ENCODE assay signal across 1 cellular context in the genomic region with DNA sequence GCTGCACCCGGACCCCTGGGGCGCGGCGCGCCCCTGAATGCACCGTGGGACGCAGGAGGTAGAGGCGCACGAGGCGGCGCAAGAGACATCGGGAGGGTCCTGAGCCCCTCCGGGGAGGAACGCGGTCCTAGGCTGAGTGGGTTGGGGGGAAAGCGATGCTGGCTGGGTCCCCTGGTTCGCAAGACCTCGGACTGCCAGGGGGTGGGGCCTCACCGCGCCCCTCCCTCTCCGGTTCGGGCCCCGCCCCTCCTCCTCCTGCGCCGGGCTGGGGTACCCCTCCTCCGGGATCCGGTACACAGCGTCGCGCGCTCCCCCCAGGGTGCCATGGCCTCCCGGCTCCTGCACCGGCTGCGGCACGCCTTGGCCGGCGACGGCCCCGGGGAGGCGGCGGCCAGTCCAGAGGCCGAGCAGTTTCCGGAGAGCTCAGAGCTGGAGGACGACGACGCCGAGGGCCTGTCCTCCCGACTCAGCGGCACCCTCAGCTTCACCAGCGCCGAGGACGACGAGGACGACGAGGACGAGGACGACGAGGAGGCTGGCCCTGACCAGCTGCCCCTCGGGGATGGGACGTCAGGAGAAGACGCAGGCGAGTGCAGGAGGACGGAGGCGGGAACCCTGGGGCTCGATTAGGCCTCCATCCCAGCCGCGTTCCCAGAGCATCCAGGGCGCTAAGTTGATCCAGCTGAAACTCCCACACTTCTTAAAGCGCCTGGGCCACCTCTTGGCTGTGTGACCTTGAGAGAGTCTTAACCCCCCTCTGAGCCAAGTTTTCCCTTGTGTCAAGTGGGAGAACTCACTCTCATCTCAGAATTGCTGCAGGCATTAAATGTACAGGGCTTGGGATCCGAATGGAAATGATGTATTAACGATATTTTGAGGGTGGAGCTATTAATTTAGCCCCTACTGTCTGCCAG.
A peak's percentile ranks its signal among the peaks of the same experiment; 100 is the strongest.
TF ChIP-seq lines count a peak whose summit lies in the region.

No MANE protein-coding gene starts in this region.

TF ChIP-seq in HepG2, 621 proteins besides CTCF, POLR2A, EP300 and RAD21 (continued from another document):
- TF ChIP-seq ZNF556 (CRISPR knock-in tag; IDR thresholded peaks at IDR 0.05; ENCODE audit: borderline replicate concordance) = peak; percentile 73
- TF ChIP-seq, protein P1, sequence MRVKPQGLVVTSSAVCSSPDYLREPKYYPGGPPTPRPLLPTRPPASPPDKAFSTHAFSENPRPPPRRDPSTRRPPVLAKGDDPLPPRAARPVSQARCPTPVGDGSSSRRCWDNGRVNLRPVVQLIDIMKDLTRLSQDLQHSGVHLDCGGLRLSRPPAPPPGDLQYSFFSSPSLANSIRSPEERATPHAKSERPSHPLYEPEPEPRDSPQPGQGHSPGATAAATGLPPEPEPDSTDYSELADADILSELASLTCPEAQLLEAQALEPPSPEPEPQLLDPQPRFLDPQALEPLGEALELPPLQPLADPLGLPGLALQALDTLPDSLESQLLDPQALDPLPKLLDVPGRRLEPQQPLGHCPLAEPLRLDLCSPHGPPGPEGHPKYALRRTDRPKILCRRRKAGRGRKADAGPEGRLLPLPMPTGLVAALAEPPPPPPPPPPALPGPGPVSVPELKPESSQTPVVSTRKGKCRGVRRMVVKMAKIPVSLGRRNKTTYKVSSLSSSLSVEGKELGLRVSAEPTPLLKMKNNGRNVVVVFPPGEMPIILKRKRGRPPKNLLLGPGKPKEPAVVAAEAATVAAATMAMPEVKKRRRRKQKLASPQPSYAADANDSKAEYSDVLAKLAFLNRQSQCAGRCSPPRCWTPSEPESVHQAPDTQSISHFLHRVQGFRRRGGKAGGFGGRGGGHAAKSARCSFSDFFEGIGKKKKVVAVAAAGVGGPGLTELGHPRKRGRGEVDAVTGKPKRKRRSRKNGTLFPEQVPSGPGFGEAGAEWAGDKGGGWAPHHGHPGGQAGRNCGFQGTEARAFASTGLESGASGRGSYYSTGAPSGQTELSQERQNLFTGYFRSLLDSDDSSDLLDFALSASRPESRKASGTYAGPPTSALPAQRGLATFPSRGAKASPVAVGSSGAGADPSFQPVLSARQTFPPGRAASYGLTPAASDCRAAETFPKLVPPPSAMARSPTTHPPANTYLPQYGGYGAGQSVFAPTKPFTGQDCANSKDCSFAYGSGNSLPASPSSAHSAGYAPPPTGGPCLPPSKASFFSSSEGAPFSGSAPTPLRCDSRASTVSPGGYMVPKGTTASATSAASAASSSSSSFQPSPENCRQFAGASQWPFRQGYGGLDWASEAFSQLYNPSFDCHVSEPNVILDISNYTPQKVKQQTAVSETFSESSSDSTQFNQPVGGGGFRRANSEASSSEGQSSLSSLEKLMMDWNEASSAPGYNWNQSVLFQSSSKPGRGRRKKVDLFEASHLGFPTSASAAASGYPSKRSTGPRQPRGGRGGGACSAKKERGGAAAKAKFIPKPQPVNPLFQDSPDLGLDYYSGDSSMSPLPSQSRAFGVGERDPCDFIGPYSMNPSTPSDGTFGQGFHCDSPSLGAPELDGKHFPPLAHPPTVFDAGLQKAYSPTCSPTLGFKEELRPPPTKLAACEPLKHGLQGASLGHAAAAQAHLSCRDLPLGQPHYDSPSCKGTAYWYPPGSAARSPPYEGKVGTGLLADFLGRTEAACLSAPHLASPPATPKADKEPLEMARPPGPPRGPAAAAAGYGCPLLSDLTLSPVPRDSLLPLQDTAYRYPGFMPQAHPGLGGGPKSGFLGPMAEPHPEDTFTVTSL (CRISPR knock-in tag; IDR thresholded peaks at IDR 0.05; ENCODE audit: borderline replicate concordance) = peak; percentile 15; the same call in 1 of the 2 replicates
- TF ChIP-seq, protein P2, sequence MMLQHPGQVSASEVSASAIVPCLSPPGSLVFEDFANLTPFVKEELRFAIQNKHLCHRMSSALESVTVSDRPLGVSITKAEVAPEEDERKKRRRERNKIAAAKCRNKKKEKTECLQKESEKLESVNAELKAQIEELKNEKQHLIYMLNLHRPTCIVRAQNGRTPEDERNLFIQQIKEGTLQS (CRISPR knock-in tag; IDR thresholded peaks at IDR 0.05) = 0 out of 2 replicates have a peak, but pooled peaks have one; percentile 57
- peak; percentile 85 for TF ChIP-seq ZNF225 (CRISPR knock-in tag; IDR thresholded peaks at IDR 0.05)
- TF ChIP-seq ARHGAP35 (CRISPR knock-in tag; IDR thresholded peaks at IDR 0.05; ENCODE audit: borderline replicate concordance) = peak; percentile 82; the same call in 1 of the 2 replicates
- TF ChIP-seq ZNF296 (CRISPR knock-in tag; conservative IDR thresholded peaks at IDR 0.05) = peak; percentile 84
- TF ChIP-seq, protein P3, sequence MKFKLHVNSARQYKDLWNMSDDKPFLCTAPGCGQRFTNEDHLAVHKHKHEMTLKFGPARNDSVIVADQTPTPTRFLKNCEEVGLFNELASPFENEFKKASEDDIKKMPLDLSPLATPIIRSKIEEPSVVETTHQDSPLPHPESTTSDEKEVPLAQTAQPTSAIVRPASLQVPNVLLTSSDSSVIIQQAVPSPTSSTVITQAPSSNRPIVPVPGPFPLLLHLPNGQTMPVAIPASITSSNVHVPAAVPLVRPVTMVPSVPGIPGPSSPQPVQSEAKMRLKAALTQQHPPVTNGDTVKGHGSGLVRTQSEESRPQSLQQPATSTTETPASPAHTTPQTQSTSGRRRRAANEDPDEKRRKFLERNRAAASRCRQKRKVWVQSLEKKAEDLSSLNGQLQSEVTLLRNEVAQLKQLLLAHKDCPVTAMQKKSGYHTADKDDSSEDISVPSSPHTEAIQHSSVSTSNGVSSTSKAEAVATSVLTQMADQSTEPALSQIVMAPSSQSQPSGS (CRISPR knock-in tag; IDR thresholded peaks at IDR 0.05) = no peak; the same call in 1 of the 2 replicates
- TF ChIP-seq MED1 (CRISPR knock-in tag; IDR thresholded peaks at IDR 0.05) = 0 out of 2 replicates have a peak, but pooled peaks have one; percentile 16
- TF ChIP-seq SMAD1 (CRISPR knock-in tag; IDR thresholded peaks at IDR 0.05; ENCODE audit: borderline replicate concordance, low read depth) = peak; percentile 48; the same call in 1 of the 2 replicates
- peak; percentile 48 for TF ChIP-seq BCL6 (CRISPR knock-in tag; IDR thresholded peaks at IDR 0.05)
- TF ChIP-seq HDAC1 (CRISPR knock-in tag; IDR thresholded peaks at IDR 0.05) = peak; percentile 55; the same call in 1 of the 2 replicates
- no peak for TF ChIP-seq ZNF644 (CRISPR knock-in tag; IDR thresholded peaks at IDR 0.05; ENCODE audit: low read depth)
- TF ChIP-seq HOXA5 (CRISPR knock-in tag; IDR thresholded peaks at IDR 0.05) = peak; percentile 48; the same call in 1 of the 2 replicates
- peak; percentile 92; the same call in 1 of the 2 replicates for TF ChIP-seq ZNF674 (CRISPR knock-in tag; IDR thresholded peaks at IDR 0.05; ENCODE audit: low read depth)
- TF ChIP-seq HNRNPLL (IDR thresholded peaks at IDR 0.05; ENCODE audit: low read depth, low read length, poor library complexity, severe bottlenecking) = peak; percentile 40
- 0 out of 2 replicates have a peak, but pooled peaks have one; percentile 6 for TF ChIP-seq ZNF629 (CRISPR knock-in tag; conservative IDR thresholded peaks at IDR 0.05)
- peak; percentile 93; the same call in 1 of the 2 replicates for TF ChIP-seq ZFP36L2 (CRISPR knock-in tag; IDR thresholded peaks at IDR 0.05)
- peak; percentile 38; the same call in 1 of the 2 replicates for TF ChIP-seq ZNF501 (CRISPR knock-in tag; IDR thresholded peaks at IDR 0.05)
- TF ChIP-seq, protein P4, sequence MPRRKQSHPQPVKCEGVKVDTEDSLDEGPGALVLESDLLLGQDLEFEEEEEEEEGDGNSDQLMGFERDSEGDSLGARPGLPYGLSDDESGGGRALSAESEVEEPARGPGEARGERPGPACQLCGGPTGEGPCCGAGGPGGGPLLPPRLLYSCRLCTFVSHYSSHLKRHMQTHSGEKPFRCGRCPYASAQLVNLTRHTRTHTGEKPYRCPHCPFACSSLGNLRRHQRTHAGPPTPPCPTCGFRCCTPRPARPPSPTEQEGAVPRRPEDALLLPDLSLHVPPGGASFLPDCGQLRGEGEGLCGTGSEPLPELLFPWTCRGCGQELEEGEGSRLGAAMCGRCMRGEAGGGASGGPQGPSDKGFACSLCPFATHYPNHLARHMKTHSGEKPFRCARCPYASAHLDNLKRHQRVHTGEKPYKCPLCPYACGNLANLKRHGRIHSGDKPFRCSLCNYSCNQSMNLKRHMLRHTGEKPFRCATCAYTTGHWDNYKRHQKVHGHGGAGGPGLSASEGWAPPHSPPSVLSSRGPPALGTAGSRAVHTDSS (CRISPR knock-in tag; conservative IDR thresholded peaks at IDR 0.05) = 0 out of 2 replicates have a peak, but pooled peaks have one; percentile 34
- peak; percentile 50; the same call in 1 of the 2 replicates for TF ChIP-seq RXRA (CRISPR knock-in tag; IDR thresholded peaks at IDR 0.05)
- TF ChIP-seq ZNF678 (CRISPR knock-in tag; IDR thresholded peaks at IDR 0.05) = 0 out of 2 replicates have a peak, but pooled peaks have one; percentile 25
- TF ChIP-seq MIER3 (CRISPR knock-in tag; IDR thresholded peaks at IDR 0.05; ENCODE audit: borderline replicate concordance) = peak; percentile 37; the same call in 1 of the 2 replicates
- peak; percentile 62; the same call in 1 of the 2 replicates for TF ChIP-seq ZNF589 (CRISPR knock-in tag; conservative IDR thresholded peaks at IDR 0.05)
- 0 out of 2 replicates have a peak, but pooled peaks have one; percentile 63 for TF ChIP-seq RFXANK (CRISPR knock-in tag; IDR thresholded peaks at IDR 0.05)
- no peak for TF ChIP-seq JUNB (CRISPR knock-in tag; IDR thresholded peaks at IDR 0.05; ENCODE audit: borderline replicate concordance)
- peak; percentile 28; the same call in 1 of the 2 replicates for TF ChIP-seq SATB2 (CRISPR knock-in tag; IDR thresholded peaks at IDR 0.05)
- no peak for TF ChIP-seq ATF7 (IDR thresholded peaks at IDR 0.05)
- TF ChIP-seq ATF7 (CRISPR knock-in tag; IDR thresholded peaks at IDR 0.05) = no peak
- peak; percentile 61; the same call in 1 of the 2 replicates for TF ChIP-seq ZNF138 (CRISPR knock-in tag; IDR thresholded peaks at IDR 0.05; ENCODE audit: low read depth)
- TF ChIP-seq, protein P5, sequence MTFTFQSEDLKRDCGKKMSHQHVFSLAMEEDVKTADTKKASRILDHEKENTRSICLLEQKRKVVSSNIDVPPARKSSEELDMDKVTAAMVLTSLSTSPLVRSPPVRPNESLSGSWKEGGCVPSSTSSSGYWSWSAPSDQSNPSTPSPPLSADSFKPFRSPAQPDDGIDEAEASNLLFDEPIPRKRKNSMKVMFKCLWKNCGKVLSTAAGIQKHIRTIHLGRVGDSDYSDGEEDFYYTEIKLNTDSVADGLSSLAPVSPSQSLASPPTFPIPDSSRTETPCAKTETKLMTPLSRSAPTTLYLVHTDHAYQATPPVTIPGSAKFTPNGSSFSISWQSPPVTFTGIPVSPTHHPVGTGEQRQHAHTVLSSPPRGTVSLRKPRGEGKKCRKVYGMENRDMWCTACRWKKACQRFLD (CRISPR knock-in tag; IDR thresholded peaks at IDR 0.05; ENCODE audit: borderline replicate concordance) = no peak; the same call in 1 of the 2 replicates
- peak; percentile 60 for TF ChIP-seq SP2 (CRISPR knock-in tag; IDR thresholded peaks at IDR 0.05)
- TF ChIP-seq SP4 (CRISPR knock-in tag; IDR thresholded peaks at IDR 0.05) = peak; percentile 93
- TF ChIP-seq, protein P6, sequence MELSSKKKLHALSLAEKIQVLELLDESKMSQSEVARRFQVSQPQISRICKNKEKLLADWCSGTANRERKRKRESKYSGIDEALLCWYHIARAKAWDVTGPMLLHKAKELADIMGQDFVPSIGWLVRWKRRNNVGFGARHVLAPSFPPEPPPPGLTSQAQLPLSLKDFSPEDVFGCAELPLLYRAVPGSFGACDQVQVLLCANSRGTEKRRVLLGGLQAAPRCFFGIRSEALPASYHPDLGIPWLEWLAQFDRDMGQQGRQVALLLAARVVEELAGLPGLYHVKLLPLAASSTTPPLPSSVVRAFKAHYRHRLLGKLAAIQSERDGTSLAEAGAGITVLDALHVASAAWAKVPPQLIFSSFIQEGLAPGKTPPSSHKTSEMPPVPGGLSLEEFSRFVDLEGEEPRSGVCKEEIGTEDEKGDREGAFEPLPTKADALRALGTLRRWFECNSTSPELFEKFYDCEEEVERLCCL (CRISPR knock-in tag; IDR thresholded peaks at IDR 0.05; ENCODE audit: borderline replicate concordance) = 0 out of 2 replicates have a peak, but pooled peaks have one; percentile 15
- peak; percentile 34 for TF ChIP-seq KLF12 (CRISPR knock-in tag; IDR thresholded peaks at IDR 0.05; ENCODE audit: borderline replicate concordance)
- TF ChIP-seq PHF8 (CRISPR knock-in tag; IDR thresholded peaks at IDR 0.05) = peak; percentile 92
- TF ChIP-seq SALL1 (CRISPR knock-in tag; IDR thresholded peaks at IDR 0.05) = peak; percentile 79
- TF ChIP-seq, protein P7, sequence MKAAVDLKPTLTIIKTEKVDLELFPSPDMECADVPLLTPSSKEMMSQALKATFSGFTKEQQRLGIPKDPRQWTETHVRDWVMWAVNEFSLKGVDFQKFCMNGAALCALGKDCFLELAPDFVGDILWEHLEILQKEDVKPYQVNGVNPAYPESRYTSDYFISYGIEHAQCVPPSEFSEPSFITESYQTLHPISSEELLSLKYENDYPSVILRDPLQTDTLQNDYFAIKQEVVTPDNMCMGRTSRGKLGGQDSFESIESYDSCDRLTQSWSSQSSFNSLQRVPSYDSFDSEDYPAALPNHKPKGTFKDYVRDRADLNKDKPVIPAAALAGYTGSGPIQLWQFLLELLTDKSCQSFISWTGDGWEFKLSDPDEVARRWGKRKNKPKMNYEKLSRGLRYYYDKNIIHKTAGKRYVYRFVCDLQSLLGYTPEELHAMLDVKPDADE (CRISPR knock-in tag; IDR thresholded peaks at IDR 0.05) = 0 out of 2 replicates have a peak, but pooled peaks have one; percentile 89
- no peak for TF ChIP-seq LCORL (IDR thresholded peaks at IDR 0.05)
- no peak for TF ChIP-seq LCORL (CRISPR knock-in tag; IDR thresholded peaks at IDR 0.05)
- TF ChIP-seq, protein P8, sequence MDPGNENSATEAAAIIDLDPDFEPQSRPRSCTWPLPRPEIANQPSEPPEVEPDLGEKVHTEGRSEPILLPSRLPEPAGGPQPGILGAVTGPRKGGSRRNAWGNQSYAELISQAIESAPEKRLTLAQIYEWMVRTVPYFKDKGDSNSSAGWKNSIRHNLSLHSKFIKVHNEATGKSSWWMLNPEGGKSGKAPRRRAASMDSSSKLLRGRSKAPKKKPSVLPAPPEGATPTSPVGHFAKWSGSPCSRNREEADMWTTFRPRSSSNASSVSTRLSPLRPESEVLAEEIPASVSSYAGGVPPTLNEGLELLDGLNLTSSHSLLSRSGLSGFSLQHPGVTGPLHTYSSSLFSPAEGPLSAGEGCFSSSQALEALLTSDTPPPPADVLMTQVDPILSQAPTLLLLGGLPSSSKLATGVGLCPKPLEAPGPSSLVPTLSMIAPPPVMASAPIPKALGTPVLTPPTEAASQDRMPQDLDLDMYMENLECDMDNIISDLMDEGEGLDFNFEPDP (CRISPR knock-in tag; conservative IDR thresholded peaks at IDR 0.05) = no peak
- peak; percentile 79 for TF ChIP-seq NFKB2 (CRISPR knock-in tag; IDR thresholded peaks at IDR 0.05; ENCODE audit: borderline replicate concordance)
- TF ChIP-seq ZNF891 (CRISPR knock-in tag; IDR thresholded peaks at IDR 0.05) = peak; percentile 43
- TF ChIP-seq ZNF703 (CRISPR knock-in tag; IDR thresholded peaks at IDR 0.05; ENCODE audit: borderline replicate concordance) = 0 out of 2 replicates have a peak, but pooled peaks have one; percentile 32
- TF ChIP-seq FIP1L1 (IDR thresholded peaks at IDR 0.05; ENCODE audit: borderline replicate concordance, insufficient read depth, low read depth, low read length) = no peak
